In genomic region chr9:115211413-115212204, GRCh38 we compare ENCODE assay signal across 9 cellular contexts.
DNase-seq lines count a peak whose midpoint lies in the region; ATAC-seq and TF ChIP-seq lines count a peak whose summit lies in the region.
"Had no signal": no experiment of that assay in that cellular context is flagged by ENCODE, and none has a peak within 500 bp of the region (broad histone marks: within the 10 kb centered on the region; RNA-seq: fewer than 3 reads in every experiment).

No MANE protein-coding gene starts in this region.

- no peaks in the 10 kb centered on the region for H3K36me3 Mint-ChIP-seq in T-cell

- no peak overlapping the region for H3K4me3 ChIP-seq in fibroblast of mammary gland (ENCODE audit: control insufficient read depth, low read depth, low read length)
- H3K4me3 ChIP-seq: skin epidermis had no signal

- DNase-seq in GM04503 (ENCODE audit: low read depth) = peak; percentile 78
- DNase-seq in fibroblast of mammary gland (ENCODE audit: low read depth) = peak; percentile 87
- DNase-seq in hippocampal formation (lab: John Stamatoyannopoulos, UW) = no peak
- DNase-seq in T-cell = no peak
- no peak for DNase-seq in iPS-NIHi7 (ENCODE audit: extremely low spot score)
- DNase-seq in NOMO-1 treated with dmso at 0.1 percent for 144 hours (lab: John Stamatoyannopoulos, UW; ENCODE audit: unreplicated experiment) = no peak

- CTCF ChIA-PET in T-cell (lab: Charles Lee) = no interaction called here

- no peak for TF ChIP-seq CTCF in fibroblast of mammary gland (conservative IDR thresholded peaks at IDR 0.05; ENCODE audit: control insufficient read depth, insufficient read depth, low read depth, low read length)

- no peaks in the 10 kb centered on the region for H3K4me1 Mint-ChIP-seq in T-cell

- no peak overlapping the region for H3K27ac Mint-ChIP-seq in T-cell

- ATAC-seq in GM21528 (IDR thresholded peaks at IDR 0.05; ENCODE audit: low FRiP score, unreplicated experiment) (peak; percentile 71), HG03439 (IDR thresholded peaks at IDR 0.05; ENCODE audit: unreplicated experiment) (peak; percentile 63), T-cell (replicated peaks in 1 of 4) (no peak)

- no peak overlapping the region for H3K4me3 Mint-ChIP-seq in T-cell

- peaks cover 25 to 35% of the 10 kb centered on the region in 2 donors for H3K27me3 Mint-ChIP-seq in T-cell

- POLR2A ChIA-PET in T-cell (lab: Charles Lee) = no interaction called here

- no peaks in the 10 kb centered on the region for H3K9me3 Mint-ChIP-seq in T-cell

Comparison
In these comparisons a context has a peak if more than half of its experiments do, and no peak if none do; other contexts are left out.
1. DNase-seq: peak in GM04503 (single experiment) and fibroblast of mammary gland (single experiment); none in hippocampal formation (0 of 2), T-cell (0 of 34), iPS-NIHi7 (single experiment) and NOMO-1 treated with dmso at 0.1 percent for 144 hours (single experiment).
2. ATAC-seq: peak in GM21528 (single experiment) and HG03439 (single experiment); none in T-cell (0 of 4).